In the genomic region with DNA sequence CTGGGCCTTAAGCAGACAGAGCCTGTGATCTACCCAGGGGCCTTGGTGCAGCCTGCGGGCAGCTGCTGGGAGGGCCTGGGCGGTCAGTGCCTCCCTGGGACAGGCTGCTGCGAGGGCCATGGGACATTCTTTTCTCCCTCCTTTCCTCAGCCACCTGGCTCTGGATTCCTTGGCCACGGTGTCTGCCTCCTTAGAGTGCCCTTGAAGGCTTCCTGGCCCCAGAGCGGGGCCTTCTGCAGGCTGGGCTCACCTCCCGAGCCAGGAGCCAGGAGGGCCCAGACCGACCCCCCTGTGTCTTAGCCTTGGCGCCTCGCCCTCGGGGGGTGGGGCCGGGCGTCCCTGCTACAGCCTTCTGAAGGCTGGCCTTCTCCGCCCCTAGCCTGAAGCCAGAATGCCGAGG, we compare ENCODE assay signal across 32 cellular contexts.
DNase-seq lines count a peak whose midpoint lies in the region; ATAC-seq, FAIRE-seq and TF ChIP-seq lines count a peak whose summit lies in the region.
"Had no signal": no experiment of that assay in that cellular context is flagged by ENCODE, and none has a peak within 500 bp of the region (broad histone marks: within the 10 kb centered on the region; RNA-seq: fewer than 3 reads in every experiment).

No MANE protein-coding gene starts in this region.

- H3K4me3 Mint-ChIP-seq in activated T-helper 2 cell treated with anti-CD3 and anti-CD28 coated beads, Interferon-gamma antibody, Interleukin-2, Interleukin-4, amounts not matched to agents 10 μg/mL and 5 μg/mL and 100 μg/mL, durations not matched to agents 14 hours and 24 hours and 36 hours (ENCODE audit: low read depth), result no peak overlapping the region
- H3K4me3 Mint-ChIP-seq: activated naive CD8-positive, alpha-beta T cell treated with anti-CD3 and anti-CD28 coated beads, Interleukin-2, amount 10 ng/mL, durations not matched to agents 7 days and 5 days; B cell; CD8-positive, alpha-beta T cell; stimulated activated naive CD8-positive, alpha-beta T cell treated with anti-CD3 and anti-CD28 coated beads, Interleukin-15, amount 100 ng/mL, for 72 hours had no signal

- H3K27me3 Mint-ChIP-seq in activated T-helper 2 cell treated with anti-CD3 and anti-CD28 coated beads, Interferon-gamma antibody, Interleukin-2, Interleukin-4, amounts not matched to agents 10 μg/mL and 5 μg/mL and 100 μg/mL, durations not matched to agents 14 hours and 24 hours and 36 hours (ENCODE audit: low read depth), result no peaks in the 10 kb centered on the region
- H3K27me3 Mint-ChIP-seq: activated naive CD8-positive, alpha-beta T cell treated with anti-CD3 and anti-CD28 coated beads, Interleukin-2, amount 10 ng/mL, durations not matched to agents 7 days and 5 days; B cell; stimulated activated naive CD8-positive, alpha-beta T cell treated with anti-CD3 and anti-CD28 coated beads, Interleukin-15, amount 100 ng/mL, for 72 hours had no signal

- TF ChIP-seq EP300 in ovary (IDR thresholded peaks at IDR 0.05), result no peak

- 22 to 41% (median 22%) methylated on average over 14 of the region's 14 CpGs for WGBS in ovary, 3 donors

- H3K36me3 ChIP-seq in kidney (ENCODE audit: control insufficient read depth in 1 of 2, insufficient read depth in 2 of 2, low read length in 2 of 2), result peaks cover 0 to 5% of the 10 kb centered on the region in 2 donors
- no peaks in the 10 kb centered on the region for H3K36me3 ChIP-seq in ovary
- H3K36me3 ChIP-seq in brain microvascular endothelial cell (replicated peaks), result no peaks in the 10 kb centered on the region
- H3K36me3 ChIP-seq: SJSA1 had no signal

- FAIRE-seq in kidney (lab: Jason Lieb, UNC), result no peak
- FAIRE-seq: H54, K562 had no signal

- DNase-seq in DMS79 (lab: John Stamatoyannopoulos, UW) (peak; percentile 47), NCI-H69 (lab: John Stamatoyannopoulos, UW) (peak; percentile 24), kidney (peak; percentile 77), ovary (peak; percentile 41 to 83 (median 69)), ureter (ENCODE audit: low spot score) (no peak), brain microvascular endothelial cell (no peak)
- DNase-seq in activated T-helper 2 cell treated with anti-CD3 and anti-CD28 coated beads, Interferon-gamma antibody, Interleukin-2, Interleukin-4, amounts not matched to agents 10 μg/mL and 5 μg/mL and 100 μg/mL, durations not matched to agents 14 hours and 24 hours and 36 hours (ENCODE audit: low spot score), result no peak
- DNase-seq: ACHN; activated CD4-positive, alpha-beta T cell treated with anti-CD3 and anti-CD28 coated beads for 4 hours; activated effector memory CD4-positive, alpha-beta T cell treated with anti-CD3 and anti-CD28 coated beads, Interleukin-2, amount 50 U/mL, for 16 hours; activated naive CD8-positive, alpha-beta T cell treated with anti-CD3 and anti-CD28 coated beads, Interleukin-2, amount 10 ng/mL, durations not matched to agents 7 days and 5 days; aorta; caudate nucleus; CD8-positive, alpha-beta T cell; effector CD8-positive, alpha-beta T cell; EL; mammary epithelial cell; NCI-H1092; NCI-H1694 treated with DMSO at 0.1 percent for 48 hours; NCI-H524 treated with DMSO at 0.1 percent for 48 hours; right lobe of liver; stimulated activated CD8-positive, alpha-beta memory T cell treated with anti-CD3 and anti-CD28 coated beads, Interleukin-4, amount 100 ng/mL, for 48 hours; stimulated activated naive CD8-positive, alpha-beta T cell treated with anti-CD3 and anti-CD28 coated beads, Interleukin-15, amount 100 ng/mL, for 72 hours; T-helper 9 cell had no signal

- no peaks in the 10 kb centered on the region for H3K9me3 Mint-ChIP-seq in activated T-helper 2 cell treated with anti-CD3 and anti-CD28 coated beads, Interferon-gamma antibody, Interleukin-2, Interleukin-4, amounts not matched to agents 10 μg/mL and 5 μg/mL and 100 μg/mL, durations not matched to agents 14 hours and 24 hours and 36 hours
- H3K9me3 Mint-ChIP-seq: activated naive CD8-positive, alpha-beta T cell treated with anti-CD3 and anti-CD28 coated beads, Interleukin-2, amount 10 ng/mL, durations not matched to agents 7 days and 5 days; CD8-positive, alpha-beta T cell; stimulated activated naive CD8-positive, alpha-beta T cell treated with anti-CD3 and anti-CD28 coated beads, Interleukin-15, amount 100 ng/mL, for 72 hours had no signal

- H3K9me3 ChIP-seq in kidney (ENCODE audit: control insufficient read depth in 1 of 2, low read length in 2 of 2), result no peaks in the 10 kb centered on the region
- H3K9me3 ChIP-seq in ovary, result no peaks in the 10 kb centered on the region
- H3K9me3 ChIP-seq: right lobe of liver, SJSA1 had no signal

- H3K4me1 ChIP-seq in kidney (ENCODE audit: control insufficient read depth in 1 of 2, insufficient read depth in 1 of 2, low read depth in 1 of 2, low read length in 2 of 2), result no peaks in the 10 kb centered on the region
- peaks cover 12% of the 10 kb centered on the region for H3K4me1 ChIP-seq in ovary (ENCODE audit: insufficient read depth)
- H3K4me1 ChIP-seq: SJSA1 had no signal

- H3K27ac ChIP-seq in kidney (ENCODE audit: low read depth in 2 of 2, low read length in 2 of 2) (no peak overlapping the region), ovary (peak overlapping the region; percentile 4 to 24), brain microvascular endothelial cell (no peak overlapping the region)
- H3K27ac ChIP-seq: coronary artery, epithelial cell of prostate, right lobe of liver, SJSA1, VCaP had no signal

- TF ChIP-seq POLR2A in ovary (IDR thresholded peaks at IDR 0.05), result no peak

- ATAC-seq in GM18870 (IDR thresholded peaks at IDR 0.05; ENCODE audit: unreplicated experiment), result no peak
- ATAC-seq: CD8-positive, alpha-beta T cell; K562; stimulated activated naive CD8-positive, alpha-beta T cell treated with anti-CD3 and anti-CD28 coated beads, Interleukin-15, amount 100 ng/mL, for 72 hours had no signal

- no peak overlapping the region for H3K27ac Mint-ChIP-seq in activated T-helper 2 cell treated with anti-CD3 and anti-CD28 coated beads, Interferon-gamma antibody, Interleukin-2, Interleukin-4, amounts not matched to agents 10 μg/mL and 5 μg/mL and 100 μg/mL, durations not matched to agents 14 hours and 24 hours and 36 hours
- H3K27ac Mint-ChIP-seq: activated naive CD8-positive, alpha-beta T cell treated with anti-CD3 and anti-CD28 coated beads, Interleukin-2, amount 10 ng/mL, durations not matched to agents 7 days and 5 days; B cell; CD8-positive, alpha-beta T cell; stimulated activated naive CD8-positive, alpha-beta T cell treated with anti-CD3 and anti-CD28 coated beads, Interleukin-15, amount 100 ng/mL, for 72 hours had no signal

- H3K4me3 ChIP-seq in kidney (ENCODE audit: low read length in 2 of 2) (no peak overlapping the region), ovary (no peak overlapping the region), brain microvascular endothelial cell (ENCODE audit: low read depth, low read length) (no peak overlapping the region)
- H3K4me3 ChIP-seq: coronary artery, K562, right lobe of liver, SJSA1 had no signal

- TF ChIP-seq CTCF in kidney (IDR thresholded peaks at IDR 0.05; ENCODE audit: borderline replicate concordance, extremely low read depth, insufficient read depth) (no peak), ovary (IDR thresholded peaks at IDR 0.05) (no peak), brain microvascular endothelial cell (IDR thresholded peaks at IDR 0.05; ENCODE audit: low read depth, low read length, missing control alignments) (no peak)

- peaks cover 8% of the 10 kb centered on the region for H3K36me3 Mint-ChIP-seq in activated T-helper 2 cell treated with anti-CD3 and anti-CD28 coated beads, Interferon-gamma antibody, Interleukin-2, Interleukin-4, amounts not matched to agents 10 μg/mL and 5 μg/mL and 100 μg/mL, durations not matched to agents 14 hours and 24 hours and 36 hours (ENCODE audit: low read depth)

- H3K27me3 ChIP-seq in ovary (no peaks in the 10 kb centered on the region), brain microvascular endothelial cell (replicated peaks) (no peaks in the 10 kb centered on the region)
- H3K27me3 ChIP-seq: right lobe of liver, SJSA1 had no signal

- in situ Hi-C loops in brain microvascular endothelial cell (cut with HindIII; ENCODE audit: low pct_ligation_motif_present, low sequenced_read_pairs), result no loop called here

- intact Hi-C loops in kidney (cut with DNase I), result no loop called here
- intact Hi-C loops in ovary (cut with DNase I), result no loop called here
- intact Hi-C loops in activated T-helper 2 cell treated with anti-CD3 and anti-CD28 coated beads, Interferon-gamma antibody, Interleukin-2, Interleukin-4, amounts not matched to agents 10 μg/mL and 5 μg/mL and 100 μg/mL, durations not matched to agents 14 hours and 24 hours and 36 hours (cut with micrococcal nuclease), result no loop called here

- no peaks in the 10 kb centered on the region for H3K4me1 Mint-ChIP-seq in activated T-helper 2 cell treated with anti-CD3 and anti-CD28 coated beads, Interferon-gamma antibody, Interleukin-2, Interleukin-4, amounts not matched to agents 10 μg/mL and 5 μg/mL and 100 μg/mL, durations not matched to agents 14 hours and 24 hours and 36 hours (ENCODE audit: low read depth)

- no peak overlapping the region for H3K9ac ChIP-seq in kidney (ENCODE audit: low read length in 2 of 2)

Comparison
In these comparisons a context has a peak if more than half of its experiments do, and no peak if none do; other contexts are left out.
1. DNase-seq: peak in DMS79 (single experiment), NCI-H69 (single experiment), kidney (single experiment) and ovary (5 of 5); none in ureter (single experiment), brain microvascular endothelial cell (single experiment) and activated T-helper 2 cell treated with anti-CD3 and anti-CD28 coated beads, Interferon-gamma antibody, Interleukin-2, Interleukin-4, amounts not matched to agents 10 μg/mL and 5 μg/mL and 100 μg/mL, durations not matched to agents 14 hours and 24 hours and 36 hours (single experiment).
2. H3K27ac ChIP-seq: peak in ovary (2 of 2); none in kidney (0 of 2) and brain microvascular endothelial cell (single experiment).